9 cellular contexts compared by ENCODE assay signal in the genomic region with DNA sequence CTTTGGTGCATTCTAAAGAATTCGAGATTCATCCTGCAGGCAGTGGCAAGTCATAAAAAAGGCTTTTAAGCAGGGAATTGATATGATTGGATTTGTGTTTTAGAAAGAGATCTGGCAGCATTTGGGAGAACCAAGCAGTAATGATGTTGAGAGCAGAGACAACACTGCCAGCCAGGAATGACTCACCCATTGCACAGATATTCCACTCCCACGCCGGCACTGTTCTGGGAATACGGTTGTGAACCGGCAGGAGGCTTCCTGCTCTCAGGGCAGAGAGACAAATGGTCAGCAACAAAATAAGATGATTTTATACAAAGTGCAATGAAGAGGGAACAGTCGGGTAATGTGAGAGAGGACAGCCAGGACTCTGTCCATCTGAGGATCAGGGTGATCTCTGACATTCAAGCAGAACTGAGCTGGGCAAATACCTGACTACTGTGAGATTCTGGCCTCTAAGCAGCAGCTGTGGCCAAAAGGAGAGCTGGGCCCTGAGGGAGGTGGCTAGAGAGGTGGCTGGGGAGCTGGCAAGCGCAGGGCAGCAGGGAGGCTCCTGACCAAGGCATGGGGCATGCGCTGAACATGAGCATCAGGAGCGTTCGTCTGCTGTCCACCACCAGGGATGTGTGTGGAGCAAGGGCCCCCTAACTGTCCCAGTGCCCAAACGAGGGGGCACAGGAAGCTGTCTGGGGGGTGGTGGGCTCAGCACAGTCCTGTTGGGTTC. TPM values are rescaled to one million over a fixed set of nuclear protein-coding genes. Genes with fewer than 3 reads are reported as not detected.
DNase-seq lines count a peak whose midpoint lies in the region; ATAC-seq, FAIRE-seq and TF ChIP-seq lines count a peak whose summit lies in the region.
"Had no signal": no experiment of that assay in that cellular context is flagged by ENCODE, and none has a peak within 500 bp of the region (broad histone marks: within the 10 kb centered on the region; RNA-seq: fewer than 3 reads in every experiment).

No MANE protein-coding gene starts in this region.

- H3K9ac ChIP-seq in H9 (ENCODE audit: extremely low read depth, insufficient read length, low read length) (no peak overlapping the region), K562 (ENCODE audit: insufficient read depth in 1 of 2, low read depth in 2 of 2, low read length in 2 of 2) (peak overlapping the region in 1 of 2 experiments; percentile 42; a peak in 1 of 4 replicates)

- no peaks in the 10 kb centered on the region for H3K4me1 ChIP-seq in H9 (ENCODE audit: insufficient read depth, low read length)
- peaks cover 16 to 43% of the 10 kb centered on the region in 2 experiments for H3K4me1 ChIP-seq in K562 (replicated peaks in 1 of 2; ENCODE audit: control insufficient read depth in 2 of 2, insufficient read depth in 2 of 2, low read length in 2 of 2)

- H3K9me1 ChIP-seq in K562 (ENCODE audit: control insufficient read depth, insufficient read depth, low read length), result no peaks in the 10 kb centered on the region

- no peaks in the 10 kb centered on the region for H3K36me3 ChIP-seq in K562 (ENCODE audit: control insufficient read depth, insufficient read depth, low read length)

- no peak overlapping the region for H4K8ac ChIP-seq in H9 (replicated peaks; ENCODE audit: insufficient read length, low read depth, low read length)

- no peak overlapping the region for H3K23ac ChIP-seq in H9 (ENCODE audit: insufficient read length, low read depth, low read length)

- no peak overlapping the region for H2AFZ ChIP-seq in H9 (ENCODE audit: low read length)
- no peak overlapping the region for H2AFZ ChIP-seq in K562 (ENCODE audit: low read depth, low read length)

- H3K9me3 Mint-ChIP-seq in H9 (no peaks in the 10 kb centered on the region), nephron progenitor cell (no peaks in the 10 kb centered on the region)
- no peaks in the 10 kb centered on the region for H3K9me3 Mint-ChIP-seq in stimulated activated effector memory CD8-positive, alpha-beta T cell treated with anti-CD3 and anti-CD28 coated beads, Interleukin-12 subunit alpha, Interleukin-12 subunit beta, amount 100 ng/mL, for 72 hours
- H3K9me3 Mint-ChIP-seq: activated naive CD4-positive, alpha-beta T cell treated with anti-CD3 and anti-CD28 coated beads, Interleukin-2, amount 50 U/mL, for 24 hours had no signal

- no peaks in the 10 kb centered on the region for H3K27me3 ChIP-seq in H9 (ENCODE audit: insufficient read depth, low read length)
- no peaks in the 10 kb centered on the region for H3K27me3 ChIP-seq in K562 (ENCODE audit: control insufficient read depth in 2 of 2, insufficient read depth in 2 of 2, low read length in 2 of 2)

- no peak overlapping the region for H3K4me3 Mint-ChIP-seq in H9
- H3K4me3 Mint-ChIP-seq in stimulated activated effector memory CD8-positive, alpha-beta T cell treated with anti-CD3 and anti-CD28 coated beads, Interleukin-12 subunit alpha, Interleukin-12 subunit beta, amount 100 ng/mL, for 72 hours, result no peak overlapping the region
- H3K4me3 Mint-ChIP-seq in nephron progenitor cell, result no peak overlapping the region
- H3K4me3 Mint-ChIP-seq: activated naive CD4-positive, alpha-beta T cell treated with anti-CD3 and anti-CD28 coated beads, Interleukin-2, amount 50 U/mL, for 24 hours had no signal

- no peak overlapping the region for H4K5ac ChIP-seq in H9 (ENCODE audit: insufficient read length, low read depth, low read length)

- H3K79me1 ChIP-seq in H9 (ENCODE audit: insufficient read depth, low read depth, low read length, poor library complexity, severe bottlenecking), result no peaks in the 10 kb centered on the region

- TF ChIP-seq POLR2A in K562 (conservative IDR thresholded peaks at IDR 0.05), result no peak

- no peaks in the 10 kb centered on the region for H3K23me2 ChIP-seq in H9 (ENCODE audit: insufficient read length, low read depth, low read length, poor library complexity, severe bottlenecking)

- no peak overlapping the region for H3K18ac ChIP-seq in H9 (ENCODE audit: insufficient read length, low read depth, low read length)

- H3K4me1 Mint-ChIP-seq in H9, result peaks cover 0 to 5% of the 10 kb centered on the region in 2 experiments; a peak in 1 of 4 replicates
- H3K4me1 Mint-ChIP-seq in stimulated activated effector memory CD8-positive, alpha-beta T cell treated with anti-CD3 and anti-CD28 coated beads, Interleukin-12 subunit alpha, Interleukin-12 subunit beta, amount 100 ng/mL, for 72 hours, result peaks cover 39% of the 10 kb centered on the region
- H3K4me1 Mint-ChIP-seq in nephron progenitor cell, result peaks cover 44% of the 10 kb centered on the region
- H3K4me1 Mint-ChIP-seq: activated naive CD4-positive, alpha-beta T cell treated with anti-CD3 and anti-CD28 coated beads, Interleukin-2, amount 50 U/mL, for 24 hours had no signal

- no peak overlapping the region for H3K56ac ChIP-seq in H9 (ENCODE audit: insufficient read length, low read depth, low read length)

- intact Hi-C loops in K562 (cut with micrococcal nuclease) (no loop called here), left cardiac atrium (cut with DNase I) (no loop called here)

- no peak overlapping the region for H2BK12ac ChIP-seq in H9 (ENCODE audit: insufficient read length, low read depth, low read length)

- CTCF ChIA-PET in K562 (lab: Yijun Ruan, JAX; ENCODE audit: low intra/inter-chr PET ratio), result no interaction called here

- H4K20me1 ChIP-seq in H9 (ENCODE audit: control insufficient read depth, insufficient read depth, insufficient read length) (no peaks in the 10 kb centered on the region), K562 (replicated peaks; ENCODE audit: control insufficient read depth, insufficient read depth, low read length) (no peaks in the 10 kb centered on the region)

- H3K14ac ChIP-seq in H9 (ENCODE audit: insufficient read depth, low read length), result peak overlapping the region; percentile 42; the same call in 1 of the 2 replicates

- no peak overlapping the region for H2AK5ac ChIP-seq in H9 (ENCODE audit: insufficient read length, low read length)

- no peak overlapping the region for H2BK20ac ChIP-seq in H9 (ENCODE audit: low read depth, low read length, poor library complexity, severe bottlenecking)

- H2BK5ac ChIP-seq in H9 (ENCODE audit: insufficient read length, low read length), result no peak overlapping the region

- peak overlapping the region in 2 of 3 experiments; percentile 44 to 58; a peak in 3 of 7 replicates for H3K27ac Mint-ChIP-seq in H9
- H3K27ac Mint-ChIP-seq in stimulated activated effector memory CD8-positive, alpha-beta T cell treated with anti-CD3 and anti-CD28 coated beads, Interleukin-12 subunit alpha, Interleukin-12 subunit beta, amount 100 ng/mL, for 72 hours, result peak overlapping the region; percentile 68
- H3K27ac Mint-ChIP-seq in nephron progenitor cell, result no peak overlapping the region
- H3K27ac Mint-ChIP-seq: activated naive CD4-positive, alpha-beta T cell treated with anti-CD3 and anti-CD28 coated beads, Interleukin-2, amount 50 U/mL, for 24 hours had no signal

- H3K4ac ChIP-seq in H9 (ENCODE audit: low read depth, low read length), result no peak overlapping the region

- ATAC-seq in K562, result peak; percentile 56
- peak; percentile 83 to 95 for ATAC-seq in left cardiac atrium
- ATAC-seq in stimulated activated effector memory CD8-positive, alpha-beta T cell treated with anti-CD3 and anti-CD28 coated beads, Interleukin-12 subunit alpha, Interleukin-12 subunit beta, amount 100 ng/mL, for 72 hours, result no peak

- no TSS peak for BruUV-seq in K562 (replicated peaks; lab: Mats Ljungman, UMichigan)

- DNase-seq in H9, result no peak
- peak; percentile 40 to 66 (median 47) for DNase-seq in K562 (ENCODE audit: extremely low read depth in 1 of 4, low spot score in 3 of 4)
- DNase-seq in left cardiac atrium, result peak; percentile 88
- no peak for DNase-seq in stimulated activated effector memory CD8-positive, alpha-beta T cell treated with anti-CD3 and anti-CD28 coated beads, Interleukin-12 subunit alpha, Interleukin-12 subunit beta, amount 100 ng/mL, for 72 hours (ENCODE audit: low spot score in 2 of 2)
- no peak for DNase-seq in nephron progenitor cell
- no peak for DNase-seq in NK-92 treated with Interleukin-12 subunit alpha and Interleukin-12 subunit beta, amount 100 ng/mL, for 24 hours (lab: John Stamatoyannopoulos, UW)
- DNase-seq in stimulated activated CD4-positive, alpha-beta T cell treated with anti-CD3 and anti-CD28 coated beads, Interleukin-12 subunit alpha, Interleukin-12 subunit beta, amount 100 ng/mL, for 4 hours, result no peak
- DNase-seq in NCI-H1436 treated with DMSO at 0.1 percent for 48 hours (lab: John Stamatoyannopoulos, UW), result no peak

- FAIRE-seq in K562 (lab: Jason Lieb, UNC), result peak; percentile 90

- H3K27me3 Mint-ChIP-seq in H9 (ENCODE audit: low read depth) (no peaks in the 10 kb centered on the region), nephron progenitor cell (ENCODE audit: low read depth, poor library complexity) (peaks cover 16% of the 10 kb centered on the region)
- H3K27me3 Mint-ChIP-seq: activated naive CD4-positive, alpha-beta T cell treated with anti-CD3 and anti-CD28 coated beads, Interleukin-2, amount 50 U/mL, for 24 hours had no signal

- H3K36me3 Mint-ChIP-seq in H9 (ENCODE audit: insufficient read depth in 1 of 3, low read depth in 3 of 3), result no peaks in the 10 kb centered on the region
- H3K36me3 Mint-ChIP-seq in stimulated activated effector memory CD8-positive, alpha-beta T cell treated with anti-CD3 and anti-CD28 coated beads, Interleukin-12 subunit alpha, Interleukin-12 subunit beta, amount 100 ng/mL, for 72 hours, result no peaks in the 10 kb centered on the region
- no peaks in the 10 kb centered on the region for H3K36me3 Mint-ChIP-seq in nephron progenitor cell (ENCODE audit: low read depth)
- H3K36me3 Mint-ChIP-seq: activated naive CD4-positive, alpha-beta T cell treated with anti-CD3 and anti-CD28 coated beads, Interleukin-2, amount 50 U/mL, for 24 hours had no signal

- TF ChIP-seq CTCF in H9 (conservative IDR thresholded peaks at IDR 0.05) (no peak), K562 (IDR thresholded peaks at IDR 0.05 in 2 of 3, conservative IDR thresholded peaks at IDR 0.05 in 1 of 3; ENCODE audit: insufficient read depth in 2 of 3, low read depth in 1 of 3, low read length in 3 of 3) (no peak; a peak in 1 of 6 replicates), nephron progenitor cell (IDR thresholded peaks at IDR 0.05) (no peak)

- H4K91ac ChIP-seq in H9 (ENCODE audit: insufficient read length, low read depth, low read length), result no peak overlapping the region

- no peak overlapping the region for H3T11ph ChIP-seq in H9 (ENCODE audit: low read length)

- no CpG with 5 or more reads among the region's 11 CpGs for WGBS in H9 (ENCODE audit: extremely low coverage, insufficient read length, low lambda C conversion rate)
- 45% methylated on average over 6 of the region's 11 CpGs for WGBS in K562 (ENCODE audit: insufficient coverage, low coverage, missing lambda C conversion rate)

- H3K4me2 ChIP-seq in H9 (ENCODE audit: insufficient read depth, insufficient read length, low read length) (no peak overlapping the region), K562 (ENCODE audit: insufficient read depth, low read length) (peak overlapping the region; percentile 11)

- H3K9me3 ChIP-seq in H9 (ENCODE audit: control insufficient read depth, low read depth, low read length) (no peaks in the 10 kb centered on the region), K562 (replicated peaks; ENCODE audit: control insufficient read depth, insufficient read depth, low read depth, low read length) (no peaks in the 10 kb centered on the region)

- no peak; the same call in 1 of the 2 replicates for TF ChIP-seq EP300 in K562 (IDR thresholded peaks at IDR 0.05; ENCODE audit: low read length)

- H3K79me2 ChIP-seq in H9 (ENCODE audit: insufficient read depth, low read length) (no peaks in the 10 kb centered on the region), K562 (ENCODE audit: control insufficient read depth, insufficient read depth, low read length) (peaks cover 3% of the 10 kb centered on the region; the same call in 1 of the 3 replicates)

- POLR2A ChIA-PET in K562 (lab: Yijun Ruan, JAX), result interaction anchor here (0.6 to 1.3 kb wide), 5 partner anchors 12 to 1783 kb away, joined by 3 to 4 read pairs (median 4); no protein-coding TSS in a partner anchor

- no peak; a peak in 1 of 4 replicates for TF ChIP-seq RAD21 in K562 (CRISPR knock-in tag; conservative IDR thresholded peaks at IDR 0.05 in 1 of 2, IDR thresholded peaks at IDR 0.05 in 1 of 2)

- in situ Hi-C loops in K562 (cut with MboI), result no loop called here

- no peak overlapping the region for H3K4me3 ChIP-seq in K562

- no peak overlapping the region for H2BK120ac ChIP-seq in H9 (ENCODE audit: low read depth, low read length, poor library complexity, severe bottlenecking)

- H3K27ac ChIP-seq in H9 (ENCODE audit: insufficient read length, low read depth, low read length) (no peak overlapping the region), K562 (ENCODE audit: extremely low read depth, low read depth, low read length) (peak overlapping the region; percentile 2; the same call in 1 of the 3 replicates)

- no peak overlapping the region for H2BK15ac ChIP-seq in H9 (ENCODE audit: low read depth, low read length)

RNA-seq across cellular contexts. Expression of a gene that starts 56.1 kb away (rescaled TPM):
- total RNA-seq in H9 (2021), result 39.6 and 42.1 TPM in 2 replicates
- total RNA-seq in K562 (2011; cell fraction: chromatin; rRNA removed; ENCODE audit: low replicate concordance), result 126 and 340 TPM in 2 replicates
- total RNA-seq in K562 (2011; cell fraction: nucleolus; rRNA removed), result 201 and 257 TPM in 2 replicates
- total RNA-seq in K562 (2011; cell fraction: nucleoplasm; rRNA removed), result 135 and 137 TPM in 2 replicates
- total RNA-seq in K562 (2014; rRNA removed), result 25.7 and 29.7 TPM in 2 replicates
- total RNA-seq in K562 (2014; rRNA removed; fragmentation: Illumina TruSeq; extraction: Trizol), result 11.4 and 14.0 TPM in 2 replicates
- total RNA-seq in K562 (2015; rRNA removed; fragmentation: Illumina TruSeq; extraction: Trizol), result 14.4 and 15.6 TPM in 2 replicates
- 49.3 and 59.9 TPM in 2 replicates for total RNA-seq in K562 (2021)
- 39.2 and 54.7 TPM in 2 replicates for polyA plus RNA-seq in K562 (2011; rRNA removed)
- 30.3 and 79.8 TPM in 2 replicates for polyA plus RNA-seq in K562 (2011; cell fraction: cytosol; rRNA removed)
- polyA plus RNA-seq in K562 (2011; cell fraction: nucleus; rRNA removed), result 230 and 364 TPM in 2 replicates
- 30.0 and 54.1 TPM in 2 replicates for polyA plus RNA-seq in K562 (2012)
- polyA plus RNA-seq in K562 (2014; fragmentation: Illumina TruSeq; extraction: Trizol), result 16.8 and 30.4 TPM in 2 replicates
- under 1 TPM; 0.23 to 0.35 TPM for polyA plus RNA-seq in K562 (2014; fragmentation: Nextera tagmentation; extraction: Ambion mirVana)
- polyA plus RNA-seq in K562 (2014; rRNA removed), result 32.3 and 37.7 TPM in 2 replicates
- polyA minus RNA-seq in K562 (2011; rRNA and poly(A)+ RNA removed), result 37.0 and 87.9 TPM in 2 replicates
- polyA minus RNA-seq in K562 (2011; cell fraction: cytosol; rRNA and poly(A)+ RNA removed), result 46.9 and 52.1 TPM in 2 replicates
- 79.0 and 94.2 TPM in 2 replicates for polyA minus RNA-seq in K562 (2011; cell fraction: nucleus; rRNA and poly(A)+ RNA removed)
- total RNA-seq in left cardiac atrium, result 10 to 100 TPM; 18.6 to 20.4 TPM

Comparison
In these comparisons a context has a peak if more than half of its experiments do, and no peak if none do; other contexts are left out.
1. DNase-seq: peak in K562 (4 of 4) and left cardiac atrium (single experiment); none in H9 (single experiment), stimulated activated effector memory CD8-positive, alpha-beta T cell treated with anti-CD3 and anti-CD28 coated beads, Interleukin-12 subunit alpha, Interleukin-12 subunit beta, amount 100 ng/mL, for 72 hours (0 of 2), nephron progenitor cell (single experiment), NK-92 treated with Interleukin-12 subunit alpha and Interleukin-12 subunit beta, amount 100 ng/mL, for 24 hours (single experiment), stimulated activated CD4-positive, alpha-beta T cell treated with anti-CD3 and anti-CD28 coated beads, Interleukin-12 subunit alpha, Interleukin-12 subunit beta, amount 100 ng/mL, for 4 hours (single experiment) and NCI-H1436 treated with DMSO at 0.1 percent for 48 hours (single experiment).